ENCODE assay signal across 25 cellular contexts in the genomic region with DNA sequence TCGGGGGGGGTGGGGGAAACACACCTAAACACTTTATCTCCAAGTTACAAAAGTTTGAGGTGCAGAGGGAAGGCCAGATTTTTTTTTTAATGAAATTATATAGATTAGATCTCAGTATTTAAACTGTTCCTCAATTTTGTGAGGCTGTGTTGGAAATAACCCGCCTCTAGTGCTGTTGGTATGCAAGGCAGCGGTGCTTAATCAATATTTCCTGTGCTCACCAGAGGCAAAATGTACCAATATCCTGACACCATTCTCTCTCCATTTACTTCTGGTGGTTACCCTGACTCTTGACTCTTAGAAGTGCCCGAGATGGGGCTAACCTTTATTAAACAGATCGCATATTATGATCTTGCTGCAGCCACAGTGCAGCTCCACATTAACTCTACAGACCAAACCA. TPM values are rescaled to one million over a fixed set of nuclear protein-coding genes. Genes with fewer than 3 reads are reported as not detected.
DNase-seq lines count a peak whose midpoint lies in the region; ATAC-seq and TF ChIP-seq lines count a peak whose summit lies in the region.
"Had no signal": no experiment of that assay in that cellular context is flagged by ENCODE, and none has a peak within 500 bp of the region (broad histone marks: within the 10 kb centered on the region; RNA-seq: fewer than 3 reads in every experiment).

No MANE protein-coding gene starts in this region.

- H3K36me3 Mint-ChIP-seq in endothelial cell (ENCODE audit: low read depth, unreplicated experiment) = peaks cover 86% of the 10 kb centered on the region
- H3K36me3 Mint-ChIP-seq in activated CD4-positive, alpha-beta memory T cell treated with anti-CD3 and anti-CD28 coated beads, Interleukin-2, amount 10 ng/mL, durations not matched to agents 7 days and 5 days (ENCODE audit: low read depth) = peaks cover 61% of the 10 kb centered on the region
- H3K36me3 Mint-ChIP-seq: natural killer cell treated with Interleukin-12 subunit alpha and Interleukin-12 subunit beta and Interleukin-15 and Interleukin-18, amount 100 ng/mL, for 72 hours had no signal

- ATAC-seq in heart right ventricle (no peak), left cardiac atrium (no peak)
- ATAC-seq: A549; GM23338; natural killer cell treated with Interleukin-12 subunit alpha and Interleukin-12 subunit beta and Interleukin-15 and Interleukin-18, amount 100 ng/mL, for 72 hours; pancreas; sciatic nerve; WTC11 had no signal

- H3K27ac ChIP-seq in heart right ventricle (peak overlapping the region in 8 of 10 donors; percentile 42 to 94 (median 78)), smooth muscle cell (ENCODE audit: low read depth) (no peak overlapping the region), vagina (peak overlapping the region; percentile 82)
- H3K27ac ChIP-seq: BLaER1, brain microvascular endothelial cell had no signal

- POLR2A ChIA-PET in activated CD4-positive, alpha-beta memory T cell treated with anti-CD3 and anti-CD28 coated beads, Interleukin-2, amount 10 ng/mL, durations not matched to agents 7 days and 5 days (lab: Charles Lee) = no interaction called here

- no peaks in the 10 kb centered on the region for H3K27me3 ChIP-seq in heart right ventricle
- H3K27me3 ChIP-seq in smooth muscle cell (ENCODE audit: low read depth) = no peaks in the 10 kb centered on the region
- no peaks in the 10 kb centered on the region for H3K27me3 ChIP-seq in vagina
- H3K27me3 ChIP-seq: BLaER1, brain microvascular endothelial cell, pancreas had no signal

- H3K9me3 Mint-ChIP-seq in endothelial cell (ENCODE audit: unreplicated experiment) = no peaks in the 10 kb centered on the region
- no peaks in the 10 kb centered on the region for H3K9me3 Mint-ChIP-seq in activated CD4-positive, alpha-beta memory T cell treated with anti-CD3 and anti-CD28 coated beads, Interleukin-2, amount 10 ng/mL, durations not matched to agents 7 days and 5 days
- H3K9me3 Mint-ChIP-seq: GM23338; natural killer cell treated with Interleukin-12 subunit alpha and Interleukin-12 subunit beta and Interleukin-15 and Interleukin-18, amount 100 ng/mL, for 72 hours; WTC11 had no signal

- H2AFZ ChIP-seq in smooth muscle cell (ENCODE audit: low read depth) = no peak overlapping the region
- H2AFZ ChIP-seq: GM23338 had no signal

- CTCF ChIA-PET in activated CD4-positive, alpha-beta memory T cell treated with anti-CD3 and anti-CD28 coated beads, Interleukin-2, amount 10 ng/mL, durations not matched to agents 7 days and 5 days (lab: Charles Lee) = no interaction called here

- H3K9ac ChIP-seq in smooth muscle cell (ENCODE audit: low read depth) = no peak overlapping the region
- H3K9ac ChIP-seq: BLaER1 had no signal

- H3K79me2 ChIP-seq in smooth muscle cell (ENCODE audit: low read depth) = no peaks in the 10 kb centered on the region

- peak overlapping the region; percentile 12 for H3K4me2 ChIP-seq in smooth muscle cell
- H3K4me2 ChIP-seq: BLaER1, GM23338 had no signal

- H3K9me3 ChIP-seq in heart right ventricle (no peaks in the 10 kb centered on the region), smooth muscle cell (replicated peaks; ENCODE audit: low read depth) (no peaks in the 10 kb centered on the region), vagina (no peaks in the 10 kb centered on the region)
- H3K9me3 ChIP-seq: A549, BLaER1, pancreas, thoracic aorta had no signal

- H3K36me3 ChIP-seq in heart right ventricle (peaks cover 0 to 87% (median 45%) of the 10 kb centered on the region in 9 donors), smooth muscle cell (ENCODE audit: low read depth) (no peaks in the 10 kb centered on the region), vagina (peaks cover 0 to 23% of the 10 kb centered on the region in 2 donors)

- H3K4me3 Mint-ChIP-seq in endothelial cell (ENCODE audit: unreplicated experiment) = peak overlapping the region; percentile 84
- H3K4me3 Mint-ChIP-seq in activated CD4-positive, alpha-beta memory T cell treated with anti-CD3 and anti-CD28 coated beads, Interleukin-2, amount 10 ng/mL, durations not matched to agents 7 days and 5 days = no peak overlapping the region
- H3K4me3 Mint-ChIP-seq: GM23338; natural killer cell treated with Interleukin-12 subunit alpha and Interleukin-12 subunit beta and Interleukin-15 and Interleukin-18, amount 100 ng/mL, for 72 hours; WTC11 had no signal

- intact Hi-C loops in heart right ventricle (cut with DNase I) (loop anchor here in 5 of 10 donors (5.0 kb wide), 1 partner anchor 34 kb away; no protein-coding TSS in a partner anchor), left cardiac atrium (cut with DNase I) (loop anchor here in 1 of 2 donors (5.0 kb wide), 1 partner anchor 169 kb away; no protein-coding TSS in a partner anchor), vagina (cut with DNase I) (no loop called here)

- peaks cover 65% of the 10 kb centered on the region for H3F3A ChIP-seq in smooth muscle cell (ENCODE audit: low read depth)

- TF ChIP-seq POLR2A in vagina (IDR thresholded peaks at IDR 0.05) = no peak

- peaks cover 52% of the 10 kb centered on the region for H3K4me1 Mint-ChIP-seq in endothelial cell (ENCODE audit: unreplicated experiment)
- H3K4me1 Mint-ChIP-seq in activated CD4-positive, alpha-beta memory T cell treated with anti-CD3 and anti-CD28 coated beads, Interleukin-2, amount 10 ng/mL, durations not matched to agents 7 days and 5 days = peaks cover 31% of the 10 kb centered on the region

- H3K4me3 ChIP-seq in heart right ventricle (no peak overlapping the region), smooth muscle cell (no peak overlapping the region), vagina (no peak overlapping the region)
- H3K4me3 ChIP-seq: A549, BLaER1, GM23338, pancreas, thoracic aorta had no signal

- no peak overlapping the region for H3K27ac Mint-ChIP-seq in endothelial cell (ENCODE audit: unreplicated experiment)
- no peak overlapping the region for H3K27ac Mint-ChIP-seq in activated CD4-positive, alpha-beta memory T cell treated with anti-CD3 and anti-CD28 coated beads, Interleukin-2, amount 10 ng/mL, durations not matched to agents 7 days and 5 days
- H3K27ac Mint-ChIP-seq: GM23338; natural killer cell treated with Interleukin-12 subunit alpha and Interleukin-12 subunit beta and Interleukin-15 and Interleukin-18, amount 100 ng/mL, for 72 hours; WTC11 had no signal

- DNase-seq in heart right ventricle (no peak), left cardiac atrium (no peak), endothelial cell (ENCODE audit: low spot score) (no peak), smooth muscle cell (lab: John Stamatoyannopoulos, UW; ENCODE audit: unreplicated experiment) (no peak), vagina (ENCODE audit: extremely low spot score in 2 of 2) (peak in 1 of 2 donors; percentile 47), NCI-H82 (lab: John Stamatoyannopoulos, UW) (no peak)
- DNase-seq in activated CD4-positive, alpha-beta memory T cell treated with anti-CD3 and anti-CD28 coated beads, Interleukin-2, amount 10 ng/mL, durations not matched to agents 7 days and 5 days = no peak
- no peak for DNase-seq in stimulated activated naive CD4-positive, alpha-beta T cell treated with Interleukin-2 at 50 U/mL for 16 hours (lab: John Stamatoyannopoulos, UW)
- DNase-seq: activated CD4-positive, alpha-beta T cell treated with anti-CD3 and anti-CD28 coated beads, Interleukin-2, amount 50 U/mL, for 48 hours; activated effector memory CD4-positive, alpha-beta T cell treated with anti-CD3 and anti-CD28 coated beads, Interleukin-2, amount 50 U/mL, for 16 hours; brain microvascular endothelial cell; cortex of kidney; glutamatergic neuron; midbrain; NCI-H1105 treated with DMSO at 0.1 percent for 48 hours; NCI-H2081 treated with DMSO at 0.1 percent for 48 hours; NCI-H510A treated with DMSO at 0.1 percent for 48 hours had no signal

- peaks cover 35% of the 10 kb centered on the region for H4K20me1 ChIP-seq in smooth muscle cell (ENCODE audit: low read depth)

- TF ChIP-seq CTCF in heart right ventricle (IDR thresholded peaks at IDR 0.05) (no peak), endothelial cell (IDR thresholded peaks at IDR 0.05; ENCODE audit: unreplicated experiment) (no peak), smooth muscle cell (IDR thresholded peaks at IDR 0.05; ENCODE audit: borderline replicate concordance, insufficient read depth, poor library complexity, severe bottlenecking) (no peak), vagina (IDR thresholded peaks at IDR 0.05) (no peak)

- H3K4me1 ChIP-seq in heart right ventricle = peaks cover 8 to 86% (median 69%) of the 10 kb centered on the region in 9 donors
- peaks cover 8% of the 10 kb centered on the region for H3K4me1 ChIP-seq in smooth muscle cell (ENCODE audit: low read depth)
- peaks cover 74% of the 10 kb centered on the region for H3K4me1 ChIP-seq in vagina

- H3K27me3 Mint-ChIP-seq in endothelial cell (ENCODE audit: unreplicated experiment) = peaks cover 56% of the 10 kb centered on the region
- H3K27me3 Mint-ChIP-seq in activated CD4-positive, alpha-beta memory T cell treated with anti-CD3 and anti-CD28 coated beads, Interleukin-2, amount 10 ng/mL, durations not matched to agents 7 days and 5 days = peaks cover 7% of the 10 kb centered on the region
- H3K27me3 Mint-ChIP-seq: natural killer cell treated with Interleukin-12 subunit alpha and Interleukin-12 subunit beta and Interleukin-15 and Interleukin-18, amount 100 ng/mL, for 72 hours had no signal

- WGBS in heart right ventricle, 2 donors = 93 to 95% methylated on average over 5 of the region's 5 CpGs
- WGBS in smooth muscle cell (ENCODE audit: low lambda C conversion rate) = 92% methylated on average over 5 of the region's 5 CpGs

RNA-seq across cellular contexts. Expression of gene EML6, which starts 54.8 kb away (rescaled TPM):
- total RNA-seq in heart right ventricle (1 to 10 TPM in 2 of 10 donors, under 1 TPM in 8; 0.12 to 1.5 (median 0.32) TPM), left cardiac atrium (under 1 TPM; 0.52 to 0.62 TPM), endothelial cell (ENCODE audit: unreplicated experiment) (0.90 TPM), smooth muscle cell (0.49 and 9.7 TPM in 2 replicates), vagina (1.7 TPM)
- polyA plus RNA-seq in heart right ventricle (under 1 TPM; 0.07 to 0.22 TPM), smooth muscle cell (0.54 and 1.5 TPM in 2 replicates)
- 1 to 10 TPM in 1 of 2 experiments, under 1 TPM in 1; 0.95 to 1.8 TPM for total RNA-seq in activated CD4-positive, alpha-beta memory T cell treated with anti-CD3 and anti-CD28 coated beads, Interleukin-2, amount 10 ng/mL, durations not matched to agents 7 days and 5 days
